ENCODE assay signal across 15 cellular contexts in the genomic region with DNA sequence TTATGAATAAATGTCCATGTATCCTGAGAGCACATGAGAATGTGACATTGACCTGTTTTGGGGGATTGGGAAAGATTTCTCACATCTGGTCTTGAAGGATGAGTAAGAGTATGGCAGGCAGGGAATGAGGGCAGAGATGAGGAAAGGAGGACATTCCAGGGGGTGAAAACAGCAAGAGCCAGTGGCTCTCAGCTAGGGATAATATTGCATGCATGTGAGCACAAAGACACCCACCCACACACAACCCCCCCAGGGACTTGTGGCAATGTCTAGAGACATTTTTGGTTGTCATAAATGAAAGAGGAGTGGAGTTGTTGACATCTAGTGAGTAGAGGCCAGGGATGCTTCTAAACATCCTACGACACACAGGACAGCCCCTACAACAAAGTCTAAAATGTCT. TPM values are rescaled to one million over a fixed set of nuclear protein-coding genes. Genes with fewer than 3 reads are reported as not detected.
DNase-seq lines count a peak whose midpoint lies in the region; ATAC-seq, FAIRE-seq and TF ChIP-seq lines count a peak whose summit lies in the region.
"Had no signal": no experiment of that assay in that cellular context is flagged by ENCODE, and none has a peak within 500 bp of the region (broad histone marks: within the 10 kb centered on the region; RNA-seq: fewer than 3 reads in every experiment).

No MANE protein-coding gene starts in this region.

- no peaks in the 10 kb centered on the region for H3K27me3 ChIP-seq in body of pancreas
- H3K27me3 ChIP-seq in upper lobe of left lung = no peaks in the 10 kb centered on the region

- peak; percentile 5 for FAIRE-seq in GM12891 (lab: Jason Lieb, UNC)
- FAIRE-seq: HepG2 had no signal

- H3K4me1 Mint-ChIP-seq in activated naive CD4-positive, alpha-beta T cell treated with anti-CD3 and anti-CD28 coated beads for 36 hours (ENCODE audit: low read depth) = peaks cover 3% of the 10 kb centered on the region

- TF ChIP-seq POLR2A in GM12891 (IDR thresholded peaks at IDR 0.05; ENCODE audit: low read depth, low read length) (no peak), body of pancreas (IDR thresholded peaks at IDR 0.05) (no peak), upper lobe of left lung (IDR thresholded peaks at IDR 0.05) (no peak)

- TF ChIP-seq CTCF in body of pancreas (IDR thresholded peaks at IDR 0.05) (no peak), upper lobe of left lung (IDR thresholded peaks at IDR 0.05) (no peak)

- DNase-seq in GM12891 (ENCODE audit: insufficient read length, low spot score) = no peak
- DNase-seq in body of pancreas = peak in 1 of 4 donors; percentile 35
- DNase-seq in hepatic stellate cell (ENCODE audit: low spot score) = peak; percentile 46
- no peak for DNase-seq in upper lobe of left lung
- no peak for DNase-seq in NCI-H2029 treated with DMSO at 0.1 percent for 48 hours (lab: John Stamatoyannopoulos, UW)
- DNase-seq in SIG-M5 treated with dmso at 0.1 percent for 504 hours (lab: John Stamatoyannopoulos, UW; ENCODE audit: unreplicated experiment) = no peak
- no peak for DNase-seq in activated naive CD4-positive, alpha-beta T cell treated with anti-CD3 and anti-CD28 coated beads for 36 hours
- DNase-seq: activated CD4-positive, alpha-beta memory T cell treated with anti-CD3 and anti-CD28 coated beads, Interleukin-2, amount 10 ng/mL, durations not matched to agents 7 days and 5 days; DMS79 treated with DMSO at 0.1 percent for 48 hours; naive B cell; NCI-H748 treated with DMSO at 0.1 percent for 48 hours; PC-9 had no signal

- H3K4me3 ChIP-seq in body of pancreas (no peak overlapping the region), upper lobe of left lung (no peak overlapping the region)
- H3K4me3 ChIP-seq: PC-9 had no signal

- intact Hi-C loops in body of pancreas (cut with DNase I) = loop anchor here (10.0 kb wide), 1 partner anchor 86 kb away; no protein-coding TSS in a partner anchor
- intact Hi-C loops in activated naive CD4-positive, alpha-beta T cell treated with anti-CD3 and anti-CD28 coated beads for 36 hours (cut with micrococcal nuclease) = no loop called here

- WGBS in body of pancreas, 2 donors = 100% methylated on average over 1 of the region's 1 CpG
- 81 to 86% methylated on average over 1 of the region's 1 CpG for WGBS in upper lobe of left lung, 2 donors

- no peak overlapping the region for H3K27ac Mint-ChIP-seq in activated naive CD4-positive, alpha-beta T cell treated with anti-CD3 and anti-CD28 coated beads for 36 hours
- H3K27ac Mint-ChIP-seq: activated CD4-positive, alpha-beta memory T cell treated with anti-CD3 and anti-CD28 coated beads, Interleukin-2, amount 10 ng/mL, durations not matched to agents 7 days and 5 days; activated T-helper 1 cell treated with anti-CD3 and anti-CD28 coated beads, Interleukin-12 subunit alpha, Interleukin-12 subunit beta, Interleukin-2, Interleukin-4 antibody, amounts not matched to agents 30 ng/mL and 10 ng/mL and 1 ng/mL, durations not matched to agents 14 hours and 24 hours and 36 hours had no signal

- no peaks in the 10 kb centered on the region for H3K36me3 Mint-ChIP-seq in activated naive CD4-positive, alpha-beta T cell treated with anti-CD3 and anti-CD28 coated beads for 36 hours (ENCODE audit: low read depth)
- H3K36me3 Mint-ChIP-seq: naive B cell had no signal

- H3K27ac ChIP-seq in body of pancreas = no peak overlapping the region
- peak overlapping the region in 3 of 4 donors; percentile 28 to 59 (median 46) for H3K27ac ChIP-seq in upper lobe of left lung
- H3K27ac ChIP-seq: PC-9 had no signal

- H3K36me3 ChIP-seq in body of pancreas (replicated peaks in 1 of 2; ENCODE audit: insufficient read depth in 1 of 2, low read depth in 2 of 2) (no peaks in the 10 kb centered on the region), upper lobe of left lung (no peaks in the 10 kb centered on the region)

- CTCF ChIA-PET in activated naive CD4-positive, alpha-beta T cell treated with anti-CD3 and anti-CD28 coated beads for 36 hours (lab: Charles Lee) = no interaction called here

- H3K9me3 ChIP-seq in body of pancreas = no peaks in the 10 kb centered on the region
- no peaks in the 10 kb centered on the region for H3K9me3 ChIP-seq in upper lobe of left lung

- H3K27me3 Mint-ChIP-seq in activated naive CD4-positive, alpha-beta T cell treated with anti-CD3 and anti-CD28 coated beads for 36 hours (ENCODE audit: low read depth) = peaks cover 2% of the 10 kb centered on the region
- H3K27me3 Mint-ChIP-seq: activated CD4-positive, alpha-beta memory T cell treated with anti-CD3 and anti-CD28 coated beads, Interleukin-2, amount 10 ng/mL, durations not matched to agents 7 days and 5 days had no signal

- H3K9me3 Mint-ChIP-seq in activated naive CD4-positive, alpha-beta T cell treated with anti-CD3 and anti-CD28 coated beads for 36 hours = no peaks in the 10 kb centered on the region
- H3K9me3 Mint-ChIP-seq: activated CD4-positive, alpha-beta memory T cell treated with anti-CD3 and anti-CD28 coated beads, Interleukin-2, amount 10 ng/mL, durations not matched to agents 7 days and 5 days; activated T-helper 1 cell treated with anti-CD3 and anti-CD28 coated beads, Interleukin-12 subunit alpha, Interleukin-12 subunit beta, Interleukin-2, Interleukin-4 antibody, amounts not matched to agents 30 ng/mL and 10 ng/mL and 1 ng/mL, durations not matched to agents 14 hours and 24 hours and 36 hours; naive B cell had no signal

- ATAC-seq in body of pancreas (peak; percentile 36), upper lobe of left lung (ENCODE audit: low FRiP score in 2 of 2) (no peak)
- ATAC-seq: HepG2 had no signal

- TF ChIP-seq EP300 in upper lobe of left lung (IDR thresholded peaks at IDR 0.05) = no peak

- H3K4me3 Mint-ChIP-seq in activated naive CD4-positive, alpha-beta T cell treated with anti-CD3 and anti-CD28 coated beads for 36 hours = no peak overlapping the region
- H3K4me3 Mint-ChIP-seq: activated CD4-positive, alpha-beta memory T cell treated with anti-CD3 and anti-CD28 coated beads, Interleukin-2, amount 10 ng/mL, durations not matched to agents 7 days and 5 days; activated T-helper 1 cell treated with anti-CD3 and anti-CD28 coated beads, Interleukin-12 subunit alpha, Interleukin-12 subunit beta, Interleukin-2, Interleukin-4 antibody, amounts not matched to agents 30 ng/mL and 10 ng/mL and 1 ng/mL, durations not matched to agents 14 hours and 24 hours and 36 hours had no signal

- H3K4me1 ChIP-seq in body of pancreas (peaks cover 22% of the 10 kb centered on the region), upper lobe of left lung (peaks cover 12 to 36% (median 19%) of the 10 kb centered on the region in 4 donors)

TF ChIP-seq in GM12891, 5 proteins besides CTCF, POLR2A, EP300 and RAD21:
- TF ChIP-seq PAX5 (IDR thresholded peaks at IDR 0.05; ENCODE audit: insufficient read depth, low read length, severe bottlenecking) = no peak
- no peak for TF ChIP-seq POU2F2 (IDR thresholded peaks at IDR 0.05; ENCODE audit: low read depth, low read length)
TF ChIP-seq in GM12891: peak in this region for 0.

RNA-seq across cellular contexts. Expression of a gene that starts 6.0 kb away (rescaled TPM):
- polyA plus RNA-seq in GM12891 (2012; ENCODE audit: low read depth, missing spikeins) = 12.2 TPM
- total RNA-seq in body of pancreas (10 to 100 TPM; 21.4 to 48.3 TPM), upper lobe of left lung (100 to 1,000 TPM in 3 of 6 donors, 10 to 100 TPM in 3; 63.0 to 139 (median 91.9) TPM)
- total RNA-seq in activated naive CD4-positive, alpha-beta T cell treated with anti-CD3 and anti-CD28 coated beads for 36 hours = 1 to 10 TPM; 6.7 to 8.3 TPM

RNA-seq across cellular contexts. Expression of a gene that starts 57.0 kb away (rescaled TPM):
- 0.04 TPM for polyA plus RNA-seq in GM12891 (2012; ENCODE audit: low read depth, missing spikeins)
- total RNA-seq in body of pancreas (10 to 100 TPM; 88.2 to 99.2 TPM), upper lobe of left lung (100 to 1,000 TPM in 1 of 6 donors, 10 to 100 TPM in 5; 35.6 to 101 (median 58.5) TPM)
- not detected for total RNA-seq in activated naive CD4-positive, alpha-beta T cell treated with anti-CD3 and anti-CD28 coated beads for 36 hours
- total RNA-seq: PC-9 had no signal
- polyA plus RNA-seq: CD14-positive monocyte had no signal

Comparison
In these comparisons a context has a peak if more than half of its experiments do, and no peak if none do; other contexts are left out.
1. H3K27ac ChIP-seq: peak in upper lobe of left lung (3 of 4); none in body of pancreas (0 of 4).
2. RNA of a gene that starts 57.0 kb away (total RNA-seq): 88.2 to 99.2 TPM in body of pancreas and 35.6 to 101 TPM in upper lobe of left lung; not detected in activated naive CD4-positive, alpha-beta T cell treated with anti-CD3 and anti-CD28 coated beads for 36 hours; every median in the first group is over 10 times any median in the second.